Comparison of ENCODE assay signal across 21 cellular contexts in the genomic region with DNA sequence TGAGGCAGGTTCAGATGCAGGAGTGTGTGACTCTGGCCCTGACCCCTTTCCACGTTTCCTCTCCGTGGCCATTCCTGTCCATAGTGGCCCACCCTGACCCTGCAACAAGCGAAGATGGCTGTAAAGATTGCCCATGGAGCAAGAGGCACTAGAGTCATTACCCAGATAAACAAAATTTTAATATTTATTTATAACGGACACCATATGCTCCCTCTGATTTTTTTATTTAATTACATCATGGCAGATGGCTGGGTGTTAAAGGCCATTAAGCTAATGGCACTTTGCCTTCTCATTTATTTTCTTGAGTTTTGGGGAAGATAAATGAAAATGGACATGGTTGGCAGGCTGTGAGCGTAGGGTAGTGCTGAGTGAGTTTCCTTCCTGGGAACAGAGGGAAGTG. TPM values are rescaled to one million over a fixed set of nuclear protein-coding genes. Genes with fewer than 3 reads are reported as not detected.
"Had no signal": no experiment of that assay in that cellular context is flagged by ENCODE, and none has a peak within 500 bp of the region (broad histone marks: within the 10 kb centered on the region; RNA-seq: fewer than 3 reads in every experiment).

No MANE protein-coding gene starts in this region.

- H3K27ac ChIP-seq: left ventricle myocardium inferior, lower lobe of right lung, ovary had no signal

- DNase-seq: cortex of kidney; effector CD8-positive, alpha-beta T cell; left cardiac atrium; left ventricle myocardium inferior; lower lobe of right lung; natural killer cell; nucleus accumbens; ovary; right cardiac atrium; small intestine; stimulated activated CD4-positive, alpha-beta T cell treated with anti-CD3 and anti-CD28 coated beads, Interleukin-12 subunit alpha, Interleukin-12 subunit beta, amount 100 ng/mL, for 4 hours; stimulated activated naive CD4-positive, alpha-beta T cell; trophoblast cell had no signal

- H3K4me1 ChIP-seq: lower lobe of right lung had no signal

- H3K27me3 Mint-ChIP-seq: memory B cell had no signal

- H3K4me3 Mint-ChIP-seq: memory B cell, mesothelial cell of epicardium, natural killer cell, neural crest cell had no signal

- H3K36me3 Mint-ChIP-seq: memory B cell, mesothelial cell of epicardium, natural killer cell had no signal

- H3K4me1 Mint-ChIP-seq: mesothelial cell of epicardium, natural killer cell, neural crest cell had no signal

- H3K9me3 Mint-ChIP-seq: memory B cell, mesothelial cell of epicardium, natural killer cell, neural crest cell had no signal

- H3K27me3 ChIP-seq: dorsolateral prefrontal cortex, ovary had no signal

- H3K36me3 ChIP-seq: left ventricle myocardium inferior, lower lobe of right lung, ovary had no signal

- H3K4me3 ChIP-seq: dorsolateral prefrontal cortex, left ventricle myocardium inferior, lower lobe of right lung, ovary had no signal

- H3K27ac Mint-ChIP-seq: memory B cell, mesothelial cell of epicardium, natural killer cell, progenitor cell of endocrine pancreas had no signal

- ATAC-seq: left cardiac atrium, lower lobe of right lung, right cardiac atrium had no signal

RNA-seq across cellular contexts. Expression of a gene that starts 58.7 kb away (rescaled TPM):
- total RNA-seq: fibroblast of lung, myocyte, progenitor cell of endocrine pancreas had no signal
- polyA plus RNA-seq: fibroblast of lung, keratinocyte had no signal
